In genomic region chr17:16428098-16428882, GRCh38 we compare ENCODE assay signal across 1 cellular context.
TF ChIP-seq lines count a peak whose summit lies in the region.

No MANE protein-coding gene starts in this region.

TF ChIP-seq in WTC11, 78 proteins besides CTCF, POLR2A, EP300 and RAD21 (continued from another document):
- TF ChIP-seq, protein P1, sequence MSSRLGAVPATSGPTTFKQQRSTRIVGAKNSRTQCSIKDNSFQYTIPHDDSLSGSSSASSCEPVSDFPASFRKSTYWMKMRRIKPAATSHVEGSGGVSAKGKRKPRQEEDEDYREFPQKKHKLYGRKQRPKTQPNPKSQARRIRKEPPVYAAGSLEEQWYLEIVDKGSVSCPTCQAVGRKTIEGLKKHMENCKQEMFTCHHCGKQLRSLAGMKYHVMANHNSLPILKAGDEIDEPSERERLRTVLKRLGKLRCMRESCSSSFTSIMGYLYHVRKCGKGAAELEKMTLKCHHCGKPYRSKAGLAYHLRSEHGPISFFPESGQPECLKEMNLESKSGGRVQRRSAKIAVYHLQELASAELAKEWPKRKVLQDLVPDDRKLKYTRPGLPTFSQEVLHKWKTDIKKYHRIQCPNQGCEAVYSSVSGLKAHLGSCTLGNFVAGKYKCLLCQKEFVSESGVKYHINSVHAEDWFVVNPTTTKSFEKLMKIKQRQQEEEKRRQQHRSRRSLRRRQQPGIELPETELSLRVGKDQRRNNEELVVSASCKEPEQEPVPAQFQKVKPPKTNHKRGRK (CRISPR knock-in tag; IDR thresholded peaks at IDR 0.05; ENCODE audit: borderline replicate concordance): no peak
- TF ChIP-seq CREM (CRISPR knock-in tag; IDR thresholded peaks at IDR 0.05) (no peak), ZNF416 (CRISPR knock-in tag; IDR thresholded peaks at IDR 0.05) (no peak)
